18 cellular contexts compared by ENCODE assay signal in the genomic region with DNA sequence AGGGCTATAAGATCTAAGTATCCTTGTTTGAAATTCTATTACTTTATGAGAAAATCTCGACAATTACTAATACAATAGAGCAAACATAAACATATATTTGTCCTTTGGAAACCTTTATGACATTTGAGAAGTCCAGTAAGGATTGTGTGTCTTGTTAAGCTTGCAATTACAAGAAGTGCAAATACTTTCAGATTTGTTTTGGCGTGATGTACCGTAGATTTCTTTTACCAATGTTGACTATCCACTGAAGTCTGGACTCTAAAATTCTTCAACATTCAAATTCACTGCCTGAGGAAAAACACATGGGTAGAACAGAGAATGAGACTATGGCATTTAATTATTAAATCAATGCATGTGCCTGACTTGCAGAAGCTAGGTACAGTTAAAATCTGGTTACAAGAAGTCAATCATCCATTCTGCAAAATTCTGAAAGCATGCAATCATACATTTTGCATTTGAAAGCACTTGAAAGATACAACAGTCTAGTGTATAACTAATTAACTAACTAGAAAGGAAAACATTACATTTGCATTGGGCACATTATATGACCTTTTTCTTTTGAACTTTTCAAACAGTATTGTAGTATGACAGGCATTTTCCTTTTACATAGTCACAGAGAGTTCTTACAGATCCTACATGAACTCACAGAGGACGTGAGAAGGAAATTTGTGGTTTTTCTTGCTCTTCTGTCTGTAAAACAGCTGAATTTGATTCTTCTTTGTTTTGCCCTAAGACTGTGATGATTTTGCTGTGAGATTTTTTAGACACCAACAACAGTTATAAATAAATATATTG.
DNase-seq lines count a peak whose midpoint lies in the region; ATAC-seq and TF ChIP-seq lines count a peak whose summit lies in the region.
"Had no signal": no experiment of that assay in that cellular context is flagged by ENCODE, and none has a peak within 500 bp of the region (broad histone marks: within the 10 kb centered on the region; RNA-seq: fewer than 3 reads in every experiment).

No MANE protein-coding gene starts in this region.

- no peaks in the 10 kb centered on the region for H3K36me3 ChIP-seq in neuron (ENCODE audit: insufficient read depth, low read length)
- H3K36me3 ChIP-seq: SJCRH30 had no signal

- ATAC-seq in GM19397 (IDR thresholded peaks at IDR 0.05; ENCODE audit: unreplicated experiment) (peak; percentile 47), HG03039 (IDR thresholded peaks at IDR 0.05; ENCODE audit: unreplicated experiment) (no peak)
- ATAC-seq: CD8-positive, alpha-beta T cell had no signal

- no peak for TF ChIP-seq CTCF in LNCaP clone FGC (IDR thresholded peaks at IDR 0.05; ENCODE audit: control insufficient read depth, extremely low read depth, insufficient read depth)
- TF ChIP-seq CTCF in VCaP (conservative IDR thresholded peaks at IDR 0.05), result no peak

- peak overlapping the region; percentile 41 for H3K4me3 ChIP-seq in LNCaP clone FGC (ENCODE audit: low read depth, low read length)
- no peak overlapping the region for H3K4me3 ChIP-seq in neuron (ENCODE audit: low read length)
- H3K4me3 ChIP-seq: SJCRH30 had no signal

- H3K27ac ChIP-seq in VCaP, result peak overlapping the region; percentile 63
- H3K27ac ChIP-seq: HL-60, SJCRH30 had no signal

- DNase-seq in LNCaP clone FGC (ENCODE audit: low read depth), result peak; percentile 90
- DNase-seq in midbrain (lab: John Stamatoyannopoulos, UW), result no peak
- DNase-seq in stimulated activated CD8-positive, alpha-beta memory T cell treated with anti-CD3 and anti-CD28 coated beads, Interleukin-4, amount 100 ng/mL, for 48 hours, result no peak
- no peak for DNase-seq in AML-193 (lab: John Stamatoyannopoulos, UW)
- DNase-seq: Calu3; CD8-positive, alpha-beta T cell; DMS79; H7; HFFc6; IMR-90; NCI-H1694 treated with DMSO at 0.1 percent for 48 hours; NCI-H510A; SJCRH30 had no signal

- no peaks in the 10 kb centered on the region for H3K27me3 ChIP-seq in neuron (ENCODE audit: insufficient read depth, low read length)
- H3K27me3 ChIP-seq: SJCRH30 had no signal

- peaks cover 4% of the 10 kb centered on the region for H3K4me1 ChIP-seq in neuron (ENCODE audit: insufficient read depth, low read length)
- H3K4me1 ChIP-seq: SJCRH30 had no signal

- peak overlapping the region; percentile 34 for H2AFZ ChIP-seq in neuron (ENCODE audit: low read depth, low read length)

- H3K9me3 ChIP-seq in neuron (ENCODE audit: low read length), result no peaks in the 10 kb centered on the region
- H3K9me3 ChIP-seq: SJCRH30 had no signal
